Comparison of ENCODE assay signal across 9 cellular contexts in the genomic region with DNA sequence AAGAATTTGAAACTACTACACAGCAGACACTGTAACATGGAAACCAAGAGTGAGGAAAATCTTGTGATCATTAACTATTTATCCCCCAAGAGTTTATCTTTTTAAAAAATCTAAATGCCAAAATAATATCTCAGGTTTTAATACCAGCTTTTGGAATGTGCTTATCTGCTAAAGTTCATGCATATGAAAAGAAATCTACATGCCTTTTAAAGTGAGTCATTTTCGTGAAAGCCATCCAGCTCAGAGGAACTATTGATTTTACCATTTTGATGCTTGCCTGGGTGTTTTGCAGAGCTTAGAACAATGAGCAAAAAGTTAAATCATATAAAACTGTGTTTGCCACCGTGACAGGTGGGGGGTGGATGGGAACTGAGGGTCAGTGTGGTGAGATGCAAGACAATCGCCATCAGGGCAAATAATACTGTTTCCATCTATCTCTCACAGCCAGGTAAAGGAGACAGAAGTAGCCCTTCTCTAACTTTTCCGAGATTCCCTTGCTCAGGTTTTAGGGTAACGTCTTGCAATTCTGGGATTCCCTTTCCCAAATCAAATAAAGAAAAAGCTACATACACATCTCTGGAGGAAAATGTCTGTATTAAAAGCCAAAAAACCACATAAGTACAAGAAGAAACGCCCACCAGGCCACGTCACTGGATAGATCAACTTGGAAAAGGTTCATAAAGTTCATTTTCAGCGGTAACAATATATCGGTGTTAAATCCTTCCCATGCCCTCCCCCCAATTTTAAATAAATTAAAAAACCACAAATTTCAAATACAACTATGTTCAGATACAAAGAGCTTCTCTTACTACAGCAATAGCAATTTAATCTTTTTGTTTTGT. TPM values are rescaled to one million over a fixed set of nuclear protein-coding genes. Genes with fewer than 3 reads are reported as not detected.
A peak's percentile ranks its signal among the peaks of the same experiment; 100 is the strongest.
DNase-seq lines count a peak whose midpoint lies in the region; ATAC-seq, FAIRE-seq and TF ChIP-seq lines count a peak whose summit lies in the region.
"Had no signal": no experiment of that assay in that cellular context is flagged by ENCODE, and none has a peak within 500 bp of the region (broad histone marks: within the 10 kb centered on the region; RNA-seq: fewer than 3 reads in every experiment).

No MANE protein-coding gene starts in this region.

- intact Hi-C loops in CD4-positive, alpha-beta T cell (cut with DNase I, micrococcal nuclease), result loop anchor here in 1 of 2 experiments (10.0 kb wide), 1 partner anchor 441 kb away; no protein-coding TSS in a partner anchor

- H3K9me3 Mint-ChIP-seq in CD4-positive, alpha-beta T cell, result no peaks in the 10 kb centered on the region
- no peaks in the 10 kb centered on the region for H3K9me3 Mint-ChIP-seq in naive thymus-derived CD8-positive, alpha-beta T cell

- peaks cover 78% of the 10 kb centered on the region for H3K27me3 Mint-ChIP-seq in CD4-positive, alpha-beta T cell
- H3K27me3 Mint-ChIP-seq in naive thymus-derived CD8-positive, alpha-beta T cell, result peaks cover 46 to 87% (median 67%) of the 10 kb centered on the region in 5 donors

- H3K4me3 ChIP-seq in NB4 (ENCODE audit: low read depth, low read length) (peak overlapping the region; percentile 62), bronchial epithelial cell (ENCODE audit: low read depth, low read length) (no peak overlapping the region)

- no peak for ATAC-seq in CD4-positive, alpha-beta T cell (ENCODE audit: poor library complexity)
- ATAC-seq in naive thymus-derived CD8-positive, alpha-beta T cell, result no peak
- ATAC-seq in HG03159 (IDR thresholded peaks at IDR 0.05; ENCODE audit: unreplicated experiment), result no peak
- ATAC-seq in HG03280 (IDR thresholded peaks at IDR 0.05; ENCODE audit: unreplicated experiment), result no peak
- ATAC-seq in HG03025 (IDR thresholded peaks at IDR 0.05; ENCODE audit: low FRiP score, unreplicated experiment), result no peak

- CTCF ChIA-PET in CD4-positive, alpha-beta T cell (lab: Charles Lee), result interaction anchor here (1.6 kb wide), 1 partner anchor 183 kb away, joined by 9 read pairs; no protein-coding TSS in a partner anchor

- H3K27ac ChIP-seq in CD4-positive, alpha-beta T cell (ENCODE audit: low read depth, low read length), result no peak overlapping the region

- no peaks in the 10 kb centered on the region for H3K9me3 ChIP-seq in CD4-positive, alpha-beta T cell (ENCODE audit: control insufficient read depth, low read length)

- peaks cover 13% of the 10 kb centered on the region for H3K4me1 Mint-ChIP-seq in CD4-positive, alpha-beta T cell (ENCODE audit: low read depth)
- H3K4me1 Mint-ChIP-seq in naive thymus-derived CD8-positive, alpha-beta T cell, result peaks cover 5 to 18% (median 10%) of the 10 kb centered on the region in 4 donors

- no peaks in the 10 kb centered on the region for H3K36me3 Mint-ChIP-seq in CD4-positive, alpha-beta T cell (ENCODE audit: low read depth)
- H3K36me3 Mint-ChIP-seq in naive thymus-derived CD8-positive, alpha-beta T cell, result peaks cover 0 to 2% (median 0%) of the 10 kb centered on the region in 3 donors

- POLR2A ChIA-PET in CD4-positive, alpha-beta T cell (lab: Charles Lee), result interaction anchor here (1.7 kb wide), 1 partner anchor 13 kb away, joined by 5 read pairs; no protein-coding TSS in a partner anchor
- POLR2A ChIA-PET in naive thymus-derived CD8-positive, alpha-beta T cell (lab: Charles Lee), result no interaction called here

- TF ChIP-seq POLR2A in NB4 (IDR thresholded peaks at IDR 0.05; ENCODE audit: extremely low read depth, insufficient read length), result no peak

- H3K27ac Mint-ChIP-seq in CD4-positive, alpha-beta T cell, result no peak overlapping the region
- H3K27ac Mint-ChIP-seq in naive thymus-derived CD8-positive, alpha-beta T cell, result no peak overlapping the region

- TF ChIP-seq CTCF in CD4-positive, alpha-beta T cell (IDR thresholded peaks at IDR 0.05), result no peak
- no peak for TF ChIP-seq CTCF in NB4 (IDR thresholded peaks at IDR 0.05; ENCODE audit: low read depth, low read length)
- no peak for TF ChIP-seq CTCF in bronchial epithelial cell (IDR thresholded peaks at IDR 0.05; ENCODE audit: insufficient read depth, low read length, severe bottlenecking)

- H3K36me3 ChIP-seq in bronchial epithelial cell (ENCODE audit: control insufficient read depth, insufficient read depth, low read length), result no peaks in the 10 kb centered on the region

- no peak for DNase-seq in CD4-positive, alpha-beta T cell
- peak; percentile 34 for DNase-seq in NB4 (ENCODE audit: low read depth)
- DNase-seq in bronchial epithelial cell (ENCODE audit: low read depth), result peak; percentile 51
- DNase-seq in naive thymus-derived CD8-positive, alpha-beta T cell, result no peak
- DNase-seq in NCI-H187 (lab: John Stamatoyannopoulos, UW), result no peak
- DNase-seq: activated CD4-positive, CD25-positive, alpha-beta regulatory T cell had no signal

- H3K4me3 Mint-ChIP-seq in CD4-positive, alpha-beta T cell, result peak overlapping the region; percentile 78
- H3K4me3 Mint-ChIP-seq in naive thymus-derived CD8-positive, alpha-beta T cell, result peak overlapping the region; percentile 5 to 87 (median 58)

- no peak for FAIRE-seq in bronchial epithelial cell (lab: Jason Lieb, UNC)

- H3K27me3 ChIP-seq in CD4-positive, alpha-beta T cell (ENCODE audit: control insufficient read depth, insufficient read depth, low read length), result peaks cover 62% of the 10 kb centered on the region
- no peaks in the 10 kb centered on the region for H3K27me3 ChIP-seq in bronchial epithelial cell (ENCODE audit: control insufficient read depth, insufficient read depth, low read length)

RNA-seq across cellular contexts. Expression of gene TMEM158, which starts 2.0 kb away (rescaled TPM):
- total RNA-seq in CD4-positive, alpha-beta T cell, result not detected
- total RNA-seq in bronchial epithelial cell, result 1.3 and 1.6 TPM in 2 replicates
- under 1 TPM in 1 of 2 experiments, not detected in 1; 0.22 TPM for total RNA-seq in naive thymus-derived CD8-positive, alpha-beta T cell
- not detected for polyA plus RNA-seq in naive thymus-derived CD8-positive, alpha-beta T cell

Comparison
In these comparisons a context has a peak if more than half of its experiments do, and no peak if none do; other contexts are left out.
1. DNase-seq: peak in NB4 (single experiment) and bronchial epithelial cell (single experiment); none in CD4-positive, alpha-beta T cell (0 of 10), naive thymus-derived CD8-positive, alpha-beta T cell (0 of 10) and NCI-H187 (0 of 2).